In genomic region chr2:213019368-213019767, GRCh38 we compare ENCODE assay signal across 20 cellular contexts.
"Had no signal": no experiment of that assay in that cellular context is flagged by ENCODE, and none has a peak within 500 bp of the region (broad histone marks: within the 10 kb centered on the region; RNA-seq: fewer than 3 reads in every experiment).

No MANE protein-coding gene starts in this region.

- H3K27me3 ChIP-seq: dorsolateral prefrontal cortex, gastrocnemius medialis, neutrophil, tibial nerve, upper lobe of left lung had no signal

- H3K4me3 ChIP-seq: dorsolateral prefrontal cortex, gastrocnemius medialis, lung, thoracic aorta, tibial nerve, upper lobe of left lung had no signal

- ATAC-seq: gastrocnemius medialis; left lobe of liver; natural killer cell treated with Interleukin-12 subunit alpha and Interleukin-12 subunit beta and Interleukin-15 and Interleukin-18, amount 100 ng/mL, for 72 hours; sciatic nerve; stimulated activated naive B cell treated with anti-CD40 and anti-IgM and Interleukin-4, amounts not matched to agents 10 μg/mL and 1 μg/mL and 100 μg/mL, for 72 hours had no signal

- FAIRE-seq: colon, keratinocyte, urothelium cell line had no signal

- H3K9ac ChIP-seq: parathyroid adenoma had no signal

- DNase-seq: dorsolateral prefrontal cortex; effector CD4-positive, alpha-beta T cell; foreskin fibroblast; gastrocnemius medialis; head of caudate nucleus; stimulated activated CD4-positive, alpha-beta T cell treated with anti-CD3 and anti-CD28 coated beads, Interleukin-2, amount 100 ng/mL, for 24 hours; stimulated activated CD4-positive, alpha-beta T cell treated with anti-CD3 and anti-CD28 coated beads, Interleukin-4, amount 100 ng/mL, for 4 hours; stimulated activated naive B cell treated with anti-CD40 and anti-IgM and Interleukin-4, amounts not matched to agents 10 μg/mL and 1 μg/mL and 100 μg/mL, for 72 hours; upper lobe of left lung had no signal

- H3K27ac ChIP-seq: dorsolateral prefrontal cortex, gastrocnemius medialis, neutrophil, parathyroid adenoma, thoracic aorta, tibial nerve, upper lobe of left lung had no signal

- H2AFZ ChIP-seq: parathyroid adenoma had no signal

- H3K4me1 ChIP-seq: gastrocnemius medialis, parathyroid adenoma, tibial nerve, upper lobe of left lung had no signal

- H3K36me3 ChIP-seq: neutrophil, thoracic aorta, upper lobe of left lung had no signal

- H3K79me2 ChIP-seq: parathyroid adenoma had no signal

- H3K9me3 ChIP-seq: gastrocnemius medialis, neutrophil, thoracic aorta, tibial nerve, upper lobe of left lung had no signal
